In genomic region chr2:69686855-69687254, GRCh38 we compare ENCODE assay signal across 25 cellular contexts. TPM values are rescaled to one million over a fixed set of nuclear protein-coding genes. Genes with fewer than 3 reads are reported as not detected.
A peak's percentile ranks its signal among the peaks of the same experiment; 100 is the strongest.
DNase-seq lines count a peak whose midpoint lies in the region; ATAC-seq, FAIRE-seq and TF ChIP-seq lines count a peak whose summit lies in the region.
"Had no signal": no experiment of that assay in that cellular context is flagged by ENCODE, and none has a peak within 500 bp of the region (broad histone marks: within the 10 kb centered on the region; RNA-seq: fewer than 3 reads in every experiment).

No MANE protein-coding gene starts in this region.

- BruUV-seq in Caco-2 (replicated peaks; lab: Mats Ljungman, UMichigan) = no TSS peak
- no TSS peak for BruUV-seq in endothelial cell of umbilical vein (replicated peaks; lab: Mats Ljungman, UMichigan)
- no TSS peak for BruUV-seq in Calu3 (replicated peaks; lab: Mats Ljungman, UMichigan)

- FAIRE-seq in endothelial cell of umbilical vein (lab: Jason Lieb, UNC) = no peak
- FAIRE-seq: bronchial epithelial cell, endometrium had no signal

- DNase-seq in Caco-2 = peak; percentile 48 to 50
- peak; percentile 8 for DNase-seq in NCI-H82 (lab: John Stamatoyannopoulos, UW)
- DNase-seq in endothelial cell of umbilical vein (ENCODE audit: low read depth, low spot score) = peak; percentile 45
- no peak for DNase-seq in naive thymus-derived CD4-positive, alpha-beta T cell
- no peak for DNase-seq in Calu3
- DNase-seq in AML-193 (lab: John Stamatoyannopoulos, UW) = no peak
- no peak for DNase-seq in NCI-H2196 treated with DMSO at 0.1 percent for 48 hours (lab: John Stamatoyannopoulos, UW; ENCODE audit: unreplicated experiment)
- no peak for DNase-seq in NCI-H2081 treated with DMSO at 0.1 percent for 48 hours (lab: John Stamatoyannopoulos, UW)
- DNase-seq: activated CD4-positive, alpha-beta T cell treated with anti-CD3 and anti-CD28 coated beads, Interleukin-2, amount 10 ng/mL, durations not matched to agents 7 days and 5 days; activated naive CD4-positive, alpha-beta T cell treated with anti-CD3 and anti-CD28 coated beads for 36 hours; amygdala; cortex of kidney; glutamatergic neuron; MG63; NCI-H1436 treated with DMSO at 0.1 percent for 48 hours; NCI-H524 treated with DMSO at 0.1 percent for 48 hours; nucleus accumbens; RPMI8226; SK-N-SH; spleen; stimulated activated CD4-positive, alpha-beta T cell treated with anti-CD3 and anti-CD28 coated beads, Interleukin-2, amount 100 ng/mL, for 48 hours had no signal

- H3K4me1 Mint-ChIP-seq in Caco-2 (ENCODE audit: low read depth, unreplicated experiment) (peaks cover 36% of the 10 kb centered on the region), Calu3 (ENCODE audit: low read depth, unreplicated experiment) (peaks cover 38% of the 10 kb centered on the region)
- peaks cover 37 to 97% (median 87%) of the 10 kb centered on the region in 7 donors for H3K4me1 Mint-ChIP-seq in naive thymus-derived CD4-positive, alpha-beta T cell

- H3K4me1 ChIP-seq in Caco-2 (peaks cover 37% of the 10 kb centered on the region), endothelial cell of umbilical vein (ENCODE audit: control insufficient read depth, extremely low read depth, insufficient read depth, low read length) (peaks cover 35% of the 10 kb centered on the region)
- peaks cover 41 to 74% of the 10 kb centered on the region in 2 donors for H3K4me1 ChIP-seq in naive thymus-derived CD4-positive, alpha-beta T cell (ENCODE audit: control insufficient read depth in 2 of 2, insufficient read depth in 2 of 2, low read length in 2 of 2)

- no peak overlapping the region for H3K4me2 ChIP-seq in endothelial cell of umbilical vein (ENCODE audit: insufficient read depth, low read length)
- H3K4me2 ChIP-seq: SK-N-SH had no signal

- H3K27ac Mint-ChIP-seq in Caco-2 (ENCODE audit: unreplicated experiment) = peak overlapping the region; percentile 7
- peak overlapping the region in 8 of 9 donors; percentile 9 to 93 (median 78) for H3K27ac Mint-ChIP-seq in naive thymus-derived CD4-positive, alpha-beta T cell
- H3K27ac Mint-ChIP-seq in Calu3 (ENCODE audit: unreplicated experiment) = no peak overlapping the region
- H3K27ac Mint-ChIP-seq: activated CD4-positive, alpha-beta T cell treated with anti-CD3 and anti-CD28 coated beads, Interleukin-2, amount 10 ng/mL, durations not matched to agents 7 days and 5 days; activated naive CD4-positive, alpha-beta T cell treated with anti-CD3 and anti-CD28 coated beads for 36 hours; CD14-positive monocyte; stimulated activated effector memory CD8-positive, alpha-beta T cell treated with anti-CD3 and anti-CD28 coated beads, Interleukin-12 subunit alpha, Interleukin-12 subunit beta, amount 100 ng/mL, for 72 hours had no signal

- no peaks in the 10 kb centered on the region for H3K9me1 ChIP-seq in endothelial cell of umbilical vein (replicated peaks; ENCODE audit: control insufficient read depth, extremely low read depth, insufficient read depth, low read length)

- H3K9me3 Mint-ChIP-seq in Caco-2 (ENCODE audit: unreplicated experiment) (peaks cover 6% of the 10 kb centered on the region), Calu3 (ENCODE audit: low read depth, unreplicated experiment) (no peaks in the 10 kb centered on the region)
- H3K9me3 Mint-ChIP-seq in naive thymus-derived CD4-positive, alpha-beta T cell = peaks cover 0 to 6% (median 0%) of the 10 kb centered on the region in 11 donors
- H3K9me3 Mint-ChIP-seq: activated CD4-positive, alpha-beta T cell treated with anti-CD3 and anti-CD28 coated beads, Interleukin-2, amount 10 ng/mL, durations not matched to agents 7 days and 5 days; activated naive CD4-positive, alpha-beta T cell treated with anti-CD3 and anti-CD28 coated beads for 36 hours; CD14-positive monocyte; stimulated activated effector memory CD8-positive, alpha-beta T cell treated with anti-CD3 and anti-CD28 coated beads, Interleukin-12 subunit alpha, Interleukin-12 subunit beta, amount 100 ng/mL, for 72 hours had no signal

- H3K27me3 ChIP-seq in Caco-2 (replicated peaks; ENCODE audit: control insufficient read depth, insufficient read depth, low read length) (no peaks in the 10 kb centered on the region), endothelial cell of umbilical vein (ENCODE audit: control insufficient read depth in 2 of 2, insufficient read depth in 2 of 2, low read length in 2 of 2) (no peaks in the 10 kb centered on the region)
- no peaks in the 10 kb centered on the region for H3K27me3 ChIP-seq in naive thymus-derived CD4-positive, alpha-beta T cell (ENCODE audit: control insufficient read depth in 2 of 2, insufficient read depth in 2 of 2, low read length in 2 of 2)
- H3K27me3 ChIP-seq: MG63 had no signal

- TF ChIP-seq POLR2A in endothelial cell of umbilical vein (IDR thresholded peaks at IDR 0.05; ENCODE audit: low read depth, low read length) = no peak

- POLR2A ChIA-PET in Caco-2 (lab: Charles Lee) = interaction anchor here (1.0 kb wide), 1 partner anchor 228 kb away, joined by 4 read pairs; no protein-coding TSS in a partner anchor
- POLR2A ChIA-PET in endothelial cell of umbilical vein (lab: Charles Lee) = no interaction called here
- POLR2A ChIA-PET in naive thymus-derived CD4-positive, alpha-beta T cell (lab: Charles Lee) = interaction anchor here (1.2 to 19.0 kb wide), 4 partner anchors 11 to 40 kb away, joined by 3 to 334 read pairs (median 6); partner anchors contain the start of gene AAK1

- dilution Hi-C loops in endothelial cell of umbilical vein (cut with MboI; ENCODE audit: extremely low pct_ligation_motif_present, low sequenced_read_pairs) = no loop called here

- H3K79me2 ChIP-seq in endothelial cell of umbilical vein (ENCODE audit: control insufficient read depth, insufficient read depth, low read length) = no peaks in the 10 kb centered on the region

- H3K27ac ChIP-seq in endothelial cell of umbilical vein (ENCODE audit: insufficient read depth, low read depth, low read length) = no peak overlapping the region
- H3K27ac ChIP-seq in naive thymus-derived CD4-positive, alpha-beta T cell (ENCODE audit: low read depth, low read length) = no peak overlapping the region
- H3K27ac ChIP-seq: spleen had no signal

- intact Hi-C loops in Caco-2 (cut with micrococcal nuclease; ENCODE audit: unreplicated experiment) = no loop called here
- intact Hi-C loops in endothelial cell of umbilical vein (cut with micrococcal nuclease) = no loop called here
- intact Hi-C loops in naive thymus-derived CD4-positive, alpha-beta T cell (cut with micrococcal nuclease) = no loop called here
- intact Hi-C loops in Calu3 (cut with micrococcal nuclease; ENCODE audit: unreplicated experiment) = no loop called here

- no peaks in the 10 kb centered on the region for H3K36me3 ChIP-seq in Caco-2 (ENCODE audit: control insufficient read depth, insufficient read depth, low read length)
- no peaks in the 10 kb centered on the region for H3K36me3 ChIP-seq in endothelial cell of umbilical vein (ENCODE audit: control insufficient read depth in 2 of 2, extremely low read depth in 1 of 2, insufficient read depth in 2 of 2, low read length in 2 of 2)
- H3K36me3 ChIP-seq in naive thymus-derived CD4-positive, alpha-beta T cell (ENCODE audit: control insufficient read depth in 2 of 3, insufficient read depth in 3 of 3, low read length in 3 of 3) = no peaks in the 10 kb centered on the region
- H3K36me3 ChIP-seq: MG63, spleen had no signal

- H3K9ac ChIP-seq in endothelial cell of umbilical vein (replicated peaks; ENCODE audit: extremely low read depth, insufficient read depth, low read length) = no peak overlapping the region
- H3K9ac ChIP-seq: SK-N-SH had no signal

- H3K27me3 Mint-ChIP-seq in Caco-2 (ENCODE audit: insufficient read depth, unreplicated experiment) = no peaks in the 10 kb centered on the region
- H3K27me3 Mint-ChIP-seq in naive thymus-derived CD4-positive, alpha-beta T cell = no peaks in the 10 kb centered on the region
- no peaks in the 10 kb centered on the region for H3K27me3 Mint-ChIP-seq in Calu3 (ENCODE audit: unreplicated experiment)
- H3K27me3 Mint-ChIP-seq: activated CD4-positive, alpha-beta T cell treated with anti-CD3 and anti-CD28 coated beads, Interleukin-2, amount 10 ng/mL, durations not matched to agents 7 days and 5 days had no signal

- H3K36me3 Mint-ChIP-seq in Caco-2 (ENCODE audit: insufficient read depth, unreplicated experiment) (no peaks in the 10 kb centered on the region), Calu3 (ENCODE audit: insufficient read depth, unreplicated experiment) (no peaks in the 10 kb centered on the region)
- H3K36me3 Mint-ChIP-seq in naive thymus-derived CD4-positive, alpha-beta T cell = peaks cover 0 to 10% (median 4%) of the 10 kb centered on the region in 5 donors
- H3K36me3 Mint-ChIP-seq: CD14-positive monocyte; stimulated activated effector memory CD8-positive, alpha-beta T cell treated with anti-CD3 and anti-CD28 coated beads, Interleukin-12 subunit alpha, Interleukin-12 subunit beta, amount 100 ng/mL, for 72 hours had no signal

- H3K4me3 ChIP-seq in Caco-2 (ENCODE audit: low read depth, low read length) (no peak overlapping the region), endothelial cell of umbilical vein (replicated peaks in 1 of 3; ENCODE audit: insufficient read depth in 1 of 3, low read depth in 1 of 3, low read length in 3 of 3) (no peak overlapping the region)
- no peak overlapping the region for H3K4me3 ChIP-seq in naive thymus-derived CD4-positive, alpha-beta T cell (ENCODE audit: low read length)
- H3K4me3 ChIP-seq: MG63, spleen had no signal

- H4K20me1 ChIP-seq in endothelial cell of umbilical vein (replicated peaks; ENCODE audit: control insufficient read depth, extremely low read depth, insufficient read depth, low read length) = no peaks in the 10 kb centered on the region

- CTCF ChIA-PET in Caco-2 (lab: Charles Lee) = interaction anchor here (1.2 to 2.7 kb wide), 2 partner anchors 28 to 38 kb away, joined by 3 to 10 read pairs; no protein-coding TSS in a partner anchor
- CTCF ChIA-PET in endothelial cell of umbilical vein (lab: Charles Lee) = interaction anchor here (0.6 to 1.8 kb wide), 4 partner anchors 10 to 121 kb away, joined by 3 to 6 read pairs (median 4); no protein-coding TSS in a partner anchor
- CTCF ChIA-PET in naive thymus-derived CD4-positive, alpha-beta T cell (lab: Charles Lee) = interaction anchor here (1.0 to 1.9 kb wide), 3 partner anchors 34 to 42 kb away, joined by 3 to 7 read pairs (median 4); no protein-coding TSS in a partner anchor
- CTCF ChIA-PET in Calu3 (lab: Charles Lee) = interaction anchor here (1.2 kb wide), 1 partner anchor 116 kb away, joined by 4 read pairs; no protein-coding TSS in a partner anchor

- TF ChIP-seq CTCF in Caco-2 (IDR thresholded peaks at IDR 0.05; ENCODE audit: insufficient read depth in 1 of 2, low read depth in 1 of 2, low read length in 1 of 2, severe bottlenecking in 1 of 2, unreplicated experiment in 1 of 2) (no peak), endothelial cell of umbilical vein (IDR thresholded peaks at IDR 0.05; ENCODE audit: extremely low read depth in 1 of 2, insufficient read depth in 1 of 2, low read depth in 1 of 2, low read length in 2 of 2) (no peak), Calu3 (IDR thresholded peaks at IDR 0.05; ENCODE audit: unreplicated experiment) (no peak)

- H3K9me3 ChIP-seq in Caco-2 = no peaks in the 10 kb centered on the region
- H3K9me3 ChIP-seq in endothelial cell of umbilical vein (replicated peaks; ENCODE audit: control insufficient read depth, insufficient read depth, low read length) = no peaks in the 10 kb centered on the region
- H3K9me3 ChIP-seq in naive thymus-derived CD4-positive, alpha-beta T cell (ENCODE audit: control insufficient read depth in 2 of 3, low read length in 3 of 3) = no peaks in the 10 kb centered on the region
- H3K9me3 ChIP-seq: MG63, SK-N-SH, spleen had no signal

- H3K4me3 Mint-ChIP-seq in Caco-2 (ENCODE audit: unreplicated experiment) (peak overlapping the region; percentile 0), Calu3 (ENCODE audit: low read depth, unreplicated experiment) (no peak overlapping the region)
- H3K4me3 Mint-ChIP-seq in naive thymus-derived CD4-positive, alpha-beta T cell = peak overlapping the region in 6 of 10 donors; percentile 2 to 59 (median 28)
- H3K4me3 Mint-ChIP-seq: activated CD4-positive, alpha-beta T cell treated with anti-CD3 and anti-CD28 coated beads, Interleukin-2, amount 10 ng/mL, durations not matched to agents 7 days and 5 days; activated naive CD4-positive, alpha-beta T cell treated with anti-CD3 and anti-CD28 coated beads for 36 hours; CD14-positive monocyte; stimulated activated effector memory CD8-positive, alpha-beta T cell treated with anti-CD3 and anti-CD28 coated beads, Interleukin-12 subunit alpha, Interleukin-12 subunit beta, amount 100 ng/mL, for 72 hours had no signal

- ATAC-seq in naive thymus-derived CD4-positive, alpha-beta T cell = no peak
- ATAC-seq: stimulated activated effector memory CD8-positive, alpha-beta T cell treated with anti-CD3 and anti-CD28 coated beads, Interleukin-12 subunit alpha, Interleukin-12 subunit beta, amount 100 ng/mL, for 72 hours had no signal

- peak overlapping the region; percentile 48 for H2AFZ ChIP-seq in endothelial cell of umbilical vein (ENCODE audit: low read depth, low read length)

RNA-seq across cellular contexts. Expression of gene AAK1, which starts 43.3 kb away (rescaled TPM):
- 39.7 and 50.8 TPM in 2 replicates for total RNA-seq in Caco-2 (2022)
- total RNA-seq in endothelial cell of umbilical vein = 116 and 127 TPM in 2 replicates
- polyA plus RNA-seq in endothelial cell of umbilical vein = 29.2 and 31.0 TPM in 2 replicates
- polyA plus RNA-seq in endothelial cell of umbilical vein (2011; cell fraction: cytosol; rRNA removed) = 41.4 and 42.4 TPM in 2 replicates
- polyA plus RNA-seq in endothelial cell of umbilical vein (2011; cell fraction: nucleus; rRNA removed) = 86.7 and 94.8 TPM in 2 replicates
- polyA plus RNA-seq in endothelial cell of umbilical vein (2012) = 45.3 and 54.2 TPM in 2 replicates
- 94.4 and 98.8 TPM in 2 replicates for polyA minus RNA-seq in endothelial cell of umbilical vein
- 11.4 TPM for polyA minus RNA-seq in endothelial cell of umbilical vein (2011; cell fraction: cytosol; rRNA and poly(A)+ RNA removed)
- 152 and 180 TPM in 2 replicates for polyA minus RNA-seq in endothelial cell of umbilical vein (2011; cell fraction: nucleus; rRNA and poly(A)+ RNA removed)
- 100 to 1,000 TPM; 114 to 253 (median 218) TPM for total RNA-seq in naive thymus-derived CD4-positive, alpha-beta T cell
- polyA plus RNA-seq in naive thymus-derived CD4-positive, alpha-beta T cell = 10 to 100 TPM; 71.5 to 84.6 TPM
- total RNA-seq in Calu3 (2022) = 46.7 and 60.1 TPM in 2 replicates

RNA-seq across cellular contexts. Expression of gene ANXA4, which starts 55.1 kb away (rescaled TPM):
- total RNA-seq in Caco-2 (2022) = 90.8 and 92.0 TPM in 2 replicates
- total RNA-seq in endothelial cell of umbilical vein = 70.8 and 79.6 TPM in 2 replicates
- 29.4 and 42.2 TPM in 2 replicates for polyA plus RNA-seq in endothelial cell of umbilical vein
- 42.7 and 56.8 TPM in 2 replicates for polyA plus RNA-seq in endothelial cell of umbilical vein (2011; cell fraction: cytosol; rRNA removed)
- 41.6 and 43.7 TPM in 2 replicates for polyA plus RNA-seq in endothelial cell of umbilical vein (2011; cell fraction: nucleus; rRNA removed)
- polyA plus RNA-seq in endothelial cell of umbilical vein (2012) = 120 and 124 TPM in 2 replicates
- 86.6 and 92.5 TPM in 2 replicates for polyA minus RNA-seq in endothelial cell of umbilical vein
- 13.1 TPM for polyA minus RNA-seq in endothelial cell of umbilical vein (2011; cell fraction: cytosol; rRNA and poly(A)+ RNA removed)
- 17.3 and 25.4 TPM in 2 replicates for polyA minus RNA-seq in endothelial cell of umbilical vein (2011; cell fraction: nucleus; rRNA and poly(A)+ RNA removed)
- 10 to 100 TPM in 4 of 5 experiments, 1 to 10 TPM in 1; 8.0 to 75.6 (median 15.9) TPM for total RNA-seq in naive thymus-derived CD4-positive, alpha-beta T cell
- 1 to 10 TPM; 3.1 to 4.9 TPM for polyA plus RNA-seq in naive thymus-derived CD4-positive, alpha-beta T cell
- total RNA-seq in Calu3 (2022) = 1,439 and 1,638 TPM in 2 replicates

Comparison
In these comparisons a context has a peak if more than half of its experiments do, and no peak if none do; other contexts are left out.
1. DNase-seq: peak in Caco-2 (2 of 2), NCI-H82 (single experiment) and endothelial cell of umbilical vein (single experiment); none in naive thymus-derived CD4-positive, alpha-beta T cell (0 of 9), Calu3 (single experiment), AML-193 (0 of 2), NCI-H2196 treated with DMSO at 0.1 percent for 48 hours (single experiment) and NCI-H2081 treated with DMSO at 0.1 percent for 48 hours (single experiment).
2. RNA of gene ANXA4, which starts 55.1 kb away (total RNA-seq): 1,439 to 1,638 TPM in Calu3; 90.8 to 92.0 TPM in Caco-2, 70.8 to 79.6 TPM in endothelial cell of umbilical vein and 8.0 to 75.6 TPM in naive thymus-derived CD4-positive, alpha-beta T cell; every median in the first group is over 10 times any median in the second.